ENCODE assay signal across 8 cellular contexts in genomic region chr9:95494416-95495371, GRCh38.
DNase-seq lines count a peak whose midpoint lies in the region; ATAC-seq and TF ChIP-seq lines count a peak whose summit lies in the region.

No MANE protein-coding gene starts in this region.

- peaks cover 24 to 30% of the 10 kb centered on the region in 2 donors for H3K4me1 ChIP-seq in duodenal mucosa (ENCODE audit: control insufficient read depth in 1 of 2, insufficient read depth in 2 of 2, low read length in 2 of 2)

- ATAC-seq in GM18505 (IDR thresholded peaks at IDR 0.05; ENCODE audit: unreplicated experiment), result peak; percentile 81
- ATAC-seq in HG02678 (IDR thresholded peaks at IDR 0.05; ENCODE audit: unreplicated experiment), result peak; percentile 97

- H3K9ac ChIP-seq in duodenal mucosa (ENCODE audit: low read depth in 1 of 2, low read length in 2 of 2), result peak overlapping the region in 1 of 2 donors; percentile 46

- H3K9me3 ChIP-seq in duodenal mucosa (ENCODE audit: control insufficient read depth in 1 of 2, low read length in 2 of 2), result no peaks in the 10 kb centered on the region

- H3K36me3 ChIP-seq in duodenal mucosa (ENCODE audit: control insufficient read depth in 1 of 2, insufficient read depth in 2 of 2, low read length in 2 of 2), result peaks cover 0 to 6% of the 10 kb centered on the region in 2 donors

- DNase-seq in NCI-H2029 (lab: John Stamatoyannopoulos, UW) (peak; percentile 92), skeletal muscle cell (ENCODE audit: low read depth) (peak; percentile 7), GOT3 (lab: John Stamatoyannopoulos, UW) (no peak), HEK293T (ENCODE audit: extremely low spot score) (no peak)
- DNase-seq in activated CD4-positive, alpha-beta T cell treated with anti-CD3 and anti-CD28 coated beads for 1 hour, result peak; percentile 76

- peak overlapping the region; percentile 32 for H3K27ac ChIP-seq in duodenal mucosa (ENCODE audit: low read depth, low read length)

- no peak for TF ChIP-seq POLR2A in GM18505 (IDR thresholded peaks at IDR 0.05; ENCODE audit: borderline replicate concordance, extremely low read depth, insufficient read depth, insufficient read length)

- CTCF ChIA-PET in HEK293T (lab: Yijun Ruan, JAX), result no interaction called here

- POLR2A ChIA-PET in HEK293T (lab: Yijun Ruan, JAX), result interaction anchor here (0.5 kb wide), 1 partner anchor 15 kb away, joined by 3 read pairs; no protein-coding TSS in a partner anchor

- H3K4me3 ChIP-seq in duodenal mucosa (ENCODE audit: low read depth in 1 of 2, low read length in 2 of 2) (peak overlapping the region; percentile 54 to 60), skeletal muscle cell (ENCODE audit: low read depth, low read length) (no peak overlapping the region)

- H3K27me3 ChIP-seq in duodenal mucosa (ENCODE audit: control insufficient read depth in 1 of 2, insufficient read depth in 2 of 2, low read length in 2 of 2), result no peaks in the 10 kb centered on the region

TF ChIP-seq in HEK293T, 16 proteins besides CTCF, POLR2A, EP300 and RAD21:
- TF ChIP-seq NFRKB (IDR thresholded peaks at IDR 0.05) (no peak), CTBP1 (IDR thresholded peaks at IDR 0.05; ENCODE audit: borderline replicate concordance) (no peak), FOXK2 (IDR thresholded peaks at IDR 0.05) (no peak), BHLHE40 (IDR thresholded peaks at IDR 0.05; ENCODE audit: borderline replicate concordance) (no peak), SUZ12 (IDR thresholded peaks at IDR 0.05) (no peak), FOXA1 (IDR thresholded peaks at IDR 0.05) (no peak), ARNT (IDR thresholded peaks at IDR 0.05) (no peak), L3MBTL2 (conservative IDR thresholded peaks at IDR 0.05) (no peak), TARDBP (IDR thresholded peaks at IDR 0.05) (no peak)

Comparison
In these comparisons a context has a peak if more than half of its experiments do, and no peak if none do; other contexts are left out.
1. DNase-seq: peak in NCI-H2029 (single experiment), activated CD4-positive, alpha-beta T cell treated with anti-CD3 and anti-CD28 coated beads for 1 hour (single experiment) and skeletal muscle cell (single experiment); none in GOT3 (single experiment) and HEK293T (single experiment).